Comparison of ENCODE assay signal across 8 cellular contexts in the genomic region with DNA sequence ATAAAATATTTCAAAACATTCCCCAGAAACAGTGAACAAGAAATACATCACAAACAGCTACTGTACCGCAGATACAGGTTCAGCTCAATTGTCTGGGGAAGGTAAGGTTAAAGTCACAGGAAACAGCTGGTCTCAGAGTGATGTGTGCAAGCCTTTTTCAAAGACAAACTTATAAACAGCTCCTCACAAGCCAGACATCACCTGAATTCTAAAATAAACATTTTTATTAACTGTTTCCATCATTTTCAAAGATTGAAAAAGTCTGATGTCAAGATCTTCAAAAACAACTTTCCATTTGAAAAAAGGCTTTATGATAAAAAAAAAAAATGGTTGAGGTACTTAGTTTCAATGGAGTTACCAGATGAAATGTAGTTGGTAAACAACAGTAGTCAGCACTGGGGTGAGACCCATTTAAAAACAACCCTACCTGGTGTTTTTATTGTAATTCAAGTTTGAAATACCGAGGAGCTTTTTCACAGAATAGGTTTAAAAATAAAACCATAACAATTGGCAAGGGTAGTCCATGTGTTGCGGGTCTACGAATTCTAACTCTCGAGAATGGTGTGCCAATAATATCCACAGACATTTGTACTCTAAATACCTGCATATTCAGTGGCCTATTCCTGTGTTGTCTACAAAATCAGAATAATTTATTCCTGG. TPM values are rescaled to one million over a fixed set of nuclear protein-coding genes. Genes with fewer than 3 reads are reported as not detected.
A peak's percentile ranks its signal among the peaks of the same experiment; 100 is the strongest.
DNase-seq lines count a peak whose midpoint lies in the region; ATAC-seq and TF ChIP-seq lines count a peak whose summit lies in the region.

No MANE protein-coding gene starts in this region.

- no peaks in the 10 kb centered on the region for H3K27me3 ChIP-seq in skeletal muscle tissue (ENCODE audit: control insufficient read depth in 3 of 3, insufficient read depth in 3 of 3, low read length in 3 of 3)

- H3K4me3 ChIP-seq in SK-N-MC (peak overlapping the region; percentile 11), fibroblast of villous mesenchyme (ENCODE audit: low read depth, low read length) (peak overlapping the region; percentile 92), skeletal muscle tissue (ENCODE audit: low read length in 3 of 3) (peak overlapping the region; percentile 64 to 93 (median 64))

- no peaks in the 10 kb centered on the region for H3K9me3 ChIP-seq in SK-N-MC (ENCODE audit: low read depth, low read length)
- no peaks in the 10 kb centered on the region for H3K9me3 ChIP-seq in skeletal muscle tissue (ENCODE audit: control insufficient read depth in 3 of 3, low read length in 3 of 3)

- TF ChIP-seq CTCF in fibroblast of villous mesenchyme (IDR thresholded peaks at IDR 0.05; ENCODE audit: insufficient read depth, low read depth, low read length), result no peak

- no peak overlapping the region for H3K27ac ChIP-seq in SK-N-MC
- H3K27ac ChIP-seq in skeletal muscle tissue (ENCODE audit: low read depth, low read length), result peak overlapping the region; percentile 98

- peak overlapping the region; percentile 7 for H3K9ac ChIP-seq in SK-N-MC (ENCODE audit: insufficient read length)
- H3K9ac ChIP-seq in skeletal muscle tissue (ENCODE audit: low read depth in 1 of 3, low read length in 3 of 3), result peak overlapping the region; percentile 4 to 47 (median 25)

- no peak for ATAC-seq in HG03460 (IDR thresholded peaks at IDR 0.05; ENCODE audit: unreplicated experiment)
- no peak for ATAC-seq in HG03571 (IDR thresholded peaks at IDR 0.05; ENCODE audit: unreplicated experiment)

- DNase-seq in NCI-H510A treated with DMSO at 0.1 percent for 48 hours (lab: John Stamatoyannopoulos, UW) (peak; percentile 24), NCI-H510A (lab: John Stamatoyannopoulos, UW) (no peak), SK-N-MC (ENCODE audit: low read depth, low spot score) (no peak), fibroblast of villous mesenchyme (ENCODE audit: low read depth) (no peak), midbrain (lab: John Stamatoyannopoulos, UW) (no peak)

- peaks cover 29% of the 10 kb centered on the region for H3K36me3 ChIP-seq in SK-N-MC (ENCODE audit: insufficient read depth, low read length)
- peaks cover 3 to 8% (median 5%) of the 10 kb centered on the region in 3 donors for H3K36me3 ChIP-seq in skeletal muscle tissue (ENCODE audit: control insufficient read depth in 3 of 3, insufficient read depth in 3 of 3, low read length in 3 of 3)

- H3K4me1 ChIP-seq in skeletal muscle tissue (ENCODE audit: control insufficient read depth in 3 of 3, insufficient read depth in 3 of 3, low read length in 3 of 3), result peaks cover 4 to 37% (median 28%) of the 10 kb centered on the region in 3 donors

RNA-seq across cellular contexts. Expression of a gene that starts 3.9 kb away (rescaled TPM):
- total RNA-seq in fibroblast of villous mesenchyme (4.8 and 5.6 TPM in 2 replicates), skeletal muscle tissue (26.1 TPM)

Comparison
In these comparisons a context has a peak if more than half of its experiments do, and no peak if none do; other contexts are left out.
1. H3K4me3 ChIP-seq: peak in every context shown above with its lines; median percentile 92 in fibroblast of villous mesenchyme; 64 in skeletal muscle tissue; 11 in SK-N-MC.